In genomic region chrX:47958943-47959342, GRCh38 we compare ENCODE assay signal across 9 cellular contexts. TPM values are rescaled to one million over a fixed set of nuclear protein-coding genes. Genes with fewer than 3 reads are reported as not detected.
DNase-seq lines count a peak whose midpoint lies in the region; ATAC-seq, FAIRE-seq and TF ChIP-seq lines count a peak whose summit lies in the region.
"Had no signal": no experiment of that assay in that cellular context is flagged by ENCODE, and none has a peak within 500 bp of the region (broad histone marks: within the 10 kb centered on the region; RNA-seq: fewer than 3 reads in every experiment).

No MANE protein-coding gene starts in this region.

- no peak for FAIRE-seq in keratinocyte (lab: Jason Lieb, UNC)

- no peaks in the 10 kb centered on the region for H3K79me2 ChIP-seq in DOHH2 (ENCODE audit: control insufficient read depth, low read length)
- no peaks in the 10 kb centered on the region for H3K79me2 ChIP-seq in keratinocyte (ENCODE audit: control insufficient read depth, insufficient read depth, low read length)

- no peaks in the 10 kb centered on the region for H3K9me3 ChIP-seq in DOHH2 (ENCODE audit: control insufficient read depth, insufficient read depth, low read length)
- H3K9me3 ChIP-seq in keratinocyte (ENCODE audit: control insufficient read depth, low read depth, low read length): peaks cover 4% of the 10 kb centered on the region

- H3K4me3 ChIP-seq in DOHH2 (ENCODE audit: low read length): no peak overlapping the region
- no peak overlapping the region for H3K4me3 ChIP-seq in keratinocyte (ENCODE audit: control insufficient read depth in 2 of 3, extremely low read depth in 1 of 3, insufficient read depth in 2 of 3, low read depth in 1 of 3, low read length in 3 of 3)

- ATAC-seq in HG03045 (IDR thresholded peaks at IDR 0.05; ENCODE audit: unreplicated experiment): no peak
- ATAC-seq in HG03280 (IDR thresholded peaks at IDR 0.05; ENCODE audit: unreplicated experiment): no peak
- ATAC-seq in HG03025 (IDR thresholded peaks at IDR 0.05; ENCODE audit: low FRiP score, unreplicated experiment): no peak
- ATAC-seq in activated CD8-positive, alpha-beta memory T cell treated with anti-CD3 and anti-CD28 coated beads, Interleukin-2, amount 10 ng/mL, durations not matched to agents 7 days and 5 days: no peak

- H3K4me1 Mint-ChIP-seq in HFFc6 (ENCODE audit: low read depth): no peaks in the 10 kb centered on the region
- no peaks in the 10 kb centered on the region for H3K4me1 Mint-ChIP-seq in activated CD8-positive, alpha-beta memory T cell treated with anti-CD3 and anti-CD28 coated beads, Interleukin-2, amount 10 ng/mL, durations not matched to agents 7 days and 5 days
- H3K4me1 Mint-ChIP-seq: nephron had no signal

- H3K27ac ChIP-seq in DOHH2 (ENCODE audit: low read depth, low read length) (no peak overlapping the region), keratinocyte (ENCODE audit: control insufficient read depth, insufficient read depth, low read length) (no peak overlapping the region)

- TF ChIP-seq CTCF in DOHH2 (IDR thresholded peaks at IDR 0.05; ENCODE audit: low read depth, low read length, poor library complexity, severe bottlenecking) (peak; percentile 52), HFFc6 (IDR thresholded peaks at IDR 0.05) (peak; percentile 28; the same call in 1 of the 2 replicates), keratinocyte (optimal IDR thresholded peaks at IDR 0.05 in 1 of 3, IDR thresholded peaks at IDR 0.05 in 1 of 3, conservative IDR thresholded peaks at IDR 0.05 in 1 of 3; ENCODE audit: extremely low read depth in 1 of 3, insufficient read depth in 2 of 3, low read length in 3 of 3) (peak in 2 of 3 experiments; percentile 16 to 44)

- H3K9me2 ChIP-seq in DOHH2 (replicated peaks; ENCODE audit: control insufficient read depth, low read length): no peaks in the 10 kb centered on the region

- peaks cover 31% of the 10 kb centered on the region for H3K4me1 ChIP-seq in DOHH2 (ENCODE audit: control insufficient read depth, low read length)
- H3K4me1 ChIP-seq in keratinocyte (ENCODE audit: control insufficient read depth, extremely low read depth, insufficient read depth, low read length): no peaks in the 10 kb centered on the region

- dilution Hi-C loops in keratinocyte (cut with MboI; ENCODE audit: extremely low pct_ligation_motif_present, low sequenced_read_pairs): no loop called here

- H3K4me3 Mint-ChIP-seq in HFFc6: no peak overlapping the region
- no peak overlapping the region for H3K4me3 Mint-ChIP-seq in activated CD8-positive, alpha-beta memory T cell treated with anti-CD3 and anti-CD28 coated beads, Interleukin-2, amount 10 ng/mL, durations not matched to agents 7 days and 5 days
- H3K4me3 Mint-ChIP-seq: nephron had no signal

- H3K36me3 ChIP-seq in DOHH2 (ENCODE audit: control insufficient read depth, low read length): no peaks in the 10 kb centered on the region
- no peaks in the 10 kb centered on the region for H3K36me3 ChIP-seq in keratinocyte (ENCODE audit: control insufficient read depth in 2 of 2, extremely low read depth in 1 of 2, insufficient read depth in 2 of 2, low read length in 2 of 2)

- H3K27me3 Mint-ChIP-seq in HFFc6 (ENCODE audit: insufficient read depth): peaks cover 4% of the 10 kb centered on the region
- no peaks in the 10 kb centered on the region for H3K27me3 Mint-ChIP-seq in activated CD8-positive, alpha-beta memory T cell treated with anti-CD3 and anti-CD28 coated beads, Interleukin-2, amount 10 ng/mL, durations not matched to agents 7 days and 5 days

- no peaks in the 10 kb centered on the region for H3F3A ChIP-seq in DOHH2 (ENCODE audit: control insufficient read depth, insufficient read depth)

- no peaks in the 10 kb centered on the region for H3K27me3 ChIP-seq in DOHH2 (ENCODE audit: control insufficient read depth, low read length)
- H3K27me3 ChIP-seq in keratinocyte (ENCODE audit: control insufficient read depth, extremely low read depth, insufficient read depth, low read length): no peaks in the 10 kb centered on the region

- H4K20me1 ChIP-seq in DOHH2 (ENCODE audit: control insufficient read depth, insufficient read depth, low read depth, low read length) (no peaks in the 10 kb centered on the region), keratinocyte (ENCODE audit: control insufficient read depth, extremely low read depth, insufficient read depth, low read length) (no peaks in the 10 kb centered on the region)

- H3K36me3 Mint-ChIP-seq in HFFc6 (ENCODE audit: low read depth): no peaks in the 10 kb centered on the region; the same call in 1 of the 2 replicates
- no peaks in the 10 kb centered on the region for H3K36me3 Mint-ChIP-seq in activated CD8-positive, alpha-beta memory T cell treated with anti-CD3 and anti-CD28 coated beads, Interleukin-2, amount 10 ng/mL, durations not matched to agents 7 days and 5 days

- H3K4me2 ChIP-seq in DOHH2 (ENCODE audit: low read length) (no peak overlapping the region), keratinocyte (ENCODE audit: control insufficient read depth, extremely low read depth, insufficient read depth, low read depth, low read length) (no peak overlapping the region)

- no peak overlapping the region for H3K27ac Mint-ChIP-seq in HFFc6
- no peak overlapping the region for H3K27ac Mint-ChIP-seq in activated CD8-positive, alpha-beta memory T cell treated with anti-CD3 and anti-CD28 coated beads, Interleukin-2, amount 10 ng/mL, durations not matched to agents 7 days and 5 days
- H3K27ac Mint-ChIP-seq: nephron had no signal

- no peak overlapping the region for H3K9ac ChIP-seq in keratinocyte (ENCODE audit: control insufficient read depth, extremely low read depth, insufficient read depth, low read length)

- H2AFZ ChIP-seq in keratinocyte (ENCODE audit: control insufficient read depth, low read length): no peak overlapping the region

- no peak for DNase-seq in HFFc6
- peak; percentile 2 to 16 for DNase-seq in activated CD4-positive, alpha-beta T cell treated with anti-CD3 and anti-CD28 coated beads for 4 hours
- no peak for DNase-seq in keratinocyte (ENCODE audit: low read depth, low spot score)
- DNase-seq in activated CD8-positive, alpha-beta memory T cell treated with anti-CD3 and anti-CD28 coated beads, Interleukin-2, amount 10 ng/mL, durations not matched to agents 7 days and 5 days: no peak

- H3K9me1 ChIP-seq in keratinocyte (ENCODE audit: control insufficient read depth, extremely low read depth, insufficient read depth, low read length): no peaks in the 10 kb centered on the region

- CTCF ChIA-PET in activated CD8-positive, alpha-beta memory T cell treated with anti-CD3 and anti-CD28 coated beads, Interleukin-2, amount 10 ng/mL, durations not matched to agents 7 days and 5 days (lab: Charles Lee): interaction anchor here (0.7 kb wide), 1 partner anchor 65 kb away, joined by 3 read pairs; no protein-coding TSS in a partner anchor

- no peaks in the 10 kb centered on the region; the same call in 1 of the 2 replicates for H3K9me3 Mint-ChIP-seq in HFFc6
- no peaks in the 10 kb centered on the region for H3K9me3 Mint-ChIP-seq in activated CD8-positive, alpha-beta memory T cell treated with anti-CD3 and anti-CD28 coated beads, Interleukin-2, amount 10 ng/mL, durations not matched to agents 7 days and 5 days (ENCODE audit: low read depth)

RNA-seq across cellular contexts. Expression of gene ZNF182, which starts 44.8 kb away (rescaled TPM):
- total RNA-seq in HFFc6 (2021; fragmentation: NEBNext Ultra II Directional; extraction: Animal tissue kit (Norgen Biotek cat#: 25700)): 1 to 10 TPM; 2.0 to 2.7 (median 2.5) TPM
- polyA plus RNA-seq in keratinocyte: 1.4 to 2.4 TPM (median 1.9 TPM) in 3 replicates
- polyA plus RNA-seq in keratinocyte (2011; ENCODE audit: low read depth): 2.1 TPM
- polyA plus RNA-seq in keratinocyte (2011; cell fraction: cytosol; rRNA removed): 1.0 and 1.7 TPM in 2 replicates
- polyA plus RNA-seq in keratinocyte (2011; cell fraction: nucleus; rRNA removed): 5.7 and 5.8 TPM in 2 replicates
- polyA plus RNA-seq in keratinocyte (2012; ENCODE audit: low replicate concordance): 1.4 and 1.6 TPM in 2 replicates
- 0.98 to 2.0 TPM (median 0.99 TPM) in 3 replicates for polyA minus RNA-seq in keratinocyte
- 0.77 TPM for polyA minus RNA-seq in keratinocyte (2011; cell fraction: cytosol; rRNA and poly(A)+ RNA removed)
- 1.8 and 4.0 TPM in 2 replicates for polyA minus RNA-seq in keratinocyte (2011; cell fraction: nucleus; rRNA and poly(A)+ RNA removed)
- total RNA-seq in activated CD8-positive, alpha-beta memory T cell treated with anti-CD3 and anti-CD28 coated beads, Interleukin-2, amount 10 ng/mL, durations not matched to agents 7 days and 5 days: 1 to 10 TPM; 7.9 to 8.9 TPM

RNA-seq across cellular contexts. Expression of gene SPACA5, which starts 47.8 kb away (rescaled TPM):
- not detected for total RNA-seq in HFFc6 (2021; fragmentation: NEBNext Ultra II Directional; extraction: Animal tissue kit (Norgen Biotek cat#: 25700))
- not detected in 3 replicates for polyA plus RNA-seq in keratinocyte
- not detected for polyA plus RNA-seq in keratinocyte (2011; ENCODE audit: low read depth)
- not detected in 2 replicates for polyA plus RNA-seq in keratinocyte (2011; cell fraction: cytosol; rRNA removed)
- not detected in 2 replicates for polyA plus RNA-seq in keratinocyte (2011; cell fraction: nucleus; rRNA removed)
- not detected in 2 replicates for polyA plus RNA-seq in keratinocyte (2012; ENCODE audit: low replicate concordance)
- polyA minus RNA-seq in keratinocyte: not detected in 3 replicates
- not detected for polyA minus RNA-seq in keratinocyte (2011; cell fraction: cytosol; rRNA and poly(A)+ RNA removed)
- not detected in 2 replicates for polyA minus RNA-seq in keratinocyte (2011; cell fraction: nucleus; rRNA and poly(A)+ RNA removed)
- total RNA-seq in activated CD8-positive, alpha-beta memory T cell treated with anti-CD3 and anti-CD28 coated beads, Interleukin-2, amount 10 ng/mL, durations not matched to agents 7 days and 5 days: not detected

Comparison
In these comparisons a context has a peak if more than half of its experiments do, and no peak if none do; other contexts are left out.
1. DNase-seq: peak in activated CD4-positive, alpha-beta T cell treated with anti-CD3 and anti-CD28 coated beads for 4 hours (2 of 2); none in HFFc6 (single experiment), keratinocyte (single experiment) and activated CD8-positive, alpha-beta memory T cell treated with anti-CD3 and anti-CD28 coated beads, Interleukin-2, amount 10 ng/mL, durations not matched to agents 7 days and 5 days (single experiment).
2. Peak in every context shown above with its lines, with median percentiles within 50 percentile points of each other: CTCF ChIP-seq.